Comparison of ENCODE assay signal across 9 cellular contexts in the genomic region with DNA sequence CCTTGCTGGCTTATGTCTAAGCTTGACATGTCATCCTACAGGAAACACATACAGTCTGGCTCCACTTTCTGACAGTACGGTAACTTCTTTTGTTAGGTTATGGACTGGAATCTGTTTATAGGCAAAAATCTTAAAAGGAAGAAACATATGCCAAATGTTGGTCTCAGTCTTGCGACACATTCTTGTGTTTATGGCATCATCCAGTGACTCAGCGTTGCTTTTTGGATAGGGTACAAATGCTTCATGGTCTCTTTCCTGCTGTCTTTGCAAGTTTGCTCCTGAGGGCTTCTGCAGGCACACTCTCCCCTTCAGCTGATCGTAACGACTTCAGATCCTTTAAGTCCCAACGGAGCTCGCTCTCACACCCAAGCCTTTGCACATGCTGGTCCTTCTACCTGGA. TPM values are rescaled to one million over a fixed set of nuclear protein-coding genes. Genes with fewer than 3 reads are reported as not detected.
DNase-seq lines count a peak whose midpoint lies in the region; ATAC-seq and TF ChIP-seq lines count a peak whose summit lies in the region.
"Had no signal": no experiment of that assay in that cellular context is flagged by ENCODE, and none has a peak within 500 bp of the region (broad histone marks: within the 10 kb centered on the region; RNA-seq: fewer than 3 reads in every experiment).

No MANE protein-coding gene starts in this region.

- peak overlapping the region; percentile 37 to 58 for H3K27ac ChIP-seq in coronary artery
- H3K27ac ChIP-seq in muscle layer of duodenum (ENCODE audit: low read length): peak overlapping the region; percentile 25
- no peak overlapping the region for H3K27ac ChIP-seq in SJCRH30

- peaks cover 0 to 5% of the 10 kb centered on the region in 2 donors for H3K4me1 ChIP-seq in muscle layer of duodenum (ENCODE audit: control insufficient read depth in 1 of 2, insufficient read depth in 2 of 2, low read length in 2 of 2)
- no peaks in the 10 kb centered on the region for H3K4me1 ChIP-seq in SJCRH30

- no peaks in the 10 kb centered on the region for H3K36me3 ChIP-seq in muscle layer of duodenum (ENCODE audit: control insufficient read depth in 1 of 2, insufficient read depth in 2 of 2, low read length in 2 of 2)
- H3K36me3 ChIP-seq in SJCRH30: no peaks in the 10 kb centered on the region

- H3K27me3 ChIP-seq in muscle layer of duodenum (ENCODE audit: low read depth, low read length): no peaks in the 10 kb centered on the region
- no peaks in the 10 kb centered on the region; the same call in 1 of the 2 replicates for H3K27me3 ChIP-seq in SJCRH30

- no peak overlapping the region for H3K4me3 ChIP-seq in coronary artery
- H3K4me3 ChIP-seq in muscle layer of duodenum (ENCODE audit: low read depth in 1 of 2, low read length in 2 of 2): no peak overlapping the region
- no peak overlapping the region for H3K4me3 ChIP-seq in SJCRH30

- no peak for TF ChIP-seq CTCF in coronary artery (IDR thresholded peaks at IDR 0.05)

- no peaks in the 10 kb centered on the region for H3K9me3 ChIP-seq in muscle layer of duodenum (ENCODE audit: control insufficient read depth in 1 of 2, low read length in 2 of 2)
- no peaks in the 10 kb centered on the region; the same call in 1 of the 2 replicates for H3K9me3 ChIP-seq in SJCRH30 (replicated peaks)

- no peak for ATAC-seq in GM18868 (IDR thresholded peaks at IDR 0.05; ENCODE audit: unreplicated experiment)
- ATAC-seq in HG02798 (IDR thresholded peaks at IDR 0.05; ENCODE audit: poor library complexity, unreplicated experiment): no peak

- DNase-seq in AG20443 (ENCODE audit: low spot score) (peak; percentile 91), MV-4-11 (lab: John Stamatoyannopoulos, UW) (peak; percentile 88), coronary artery (ENCODE audit: low spot score) (no peak), SJCRH30 (no peak), NCI-H128 (lab: John Stamatoyannopoulos, UW; ENCODE audit: unreplicated experiment) (no peak)

RNA-seq across cellular contexts. Expression of a gene that starts 23.5 kb away (rescaled TPM):
- total RNA-seq in SJCRH30 (2014; rRNA removed; shearing (Covaris generic)): not detected in 2 replicates
- total RNA-seq: glomerular endothelial cell had no signal

Comparison
In these comparisons a context has a peak if more than half of its experiments do, and no peak if none do; other contexts are left out.
1. DNase-seq: peak in AG20443 (single experiment) and MV-4-11 (single experiment); none in coronary artery (single experiment), SJCRH30 (0 of 2) and NCI-H128 (single experiment).